21 cellular contexts compared by ENCODE assay signal in the genomic region with DNA sequence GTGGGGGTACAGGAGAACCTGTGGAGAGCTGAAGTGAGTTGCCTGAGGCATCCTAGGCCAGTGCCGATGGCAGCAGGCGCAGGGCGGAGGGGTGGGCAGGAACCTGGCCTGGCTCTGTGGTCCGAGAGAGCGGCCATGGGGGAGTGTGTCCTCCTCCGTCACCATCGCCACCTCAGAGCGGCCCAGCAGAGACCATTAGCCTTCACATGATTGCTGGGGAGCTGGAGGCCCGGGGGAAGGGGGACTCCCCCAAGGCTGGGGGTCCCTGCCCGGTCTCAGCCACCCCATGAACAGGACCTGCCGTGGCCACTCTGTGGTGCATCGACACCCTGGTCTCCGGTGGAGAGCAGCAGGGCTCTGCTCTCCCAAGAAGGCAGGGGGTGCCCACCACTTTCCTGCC. TPM values are rescaled to one million over a fixed set of nuclear protein-coding genes. Genes with fewer than 3 reads are reported as not detected.
DNase-seq lines count a peak whose midpoint lies in the region; ATAC-seq, FAIRE-seq and TF ChIP-seq lines count a peak whose summit lies in the region.
"Had no signal": no experiment of that assay in that cellular context is flagged by ENCODE, and none has a peak within 500 bp of the region (broad histone marks: within the 10 kb centered on the region; RNA-seq: fewer than 3 reads in every experiment).

No MANE protein-coding gene starts in this region.

- POLR2A ChIA-PET in A549 (lab: Yijun Ruan, JAX): no interaction called here

- H3K27ac Mint-ChIP-seq in activated naive CD8-positive, alpha-beta T cell treated with anti-CD3 and anti-CD28 coated beads, Interleukin-2, amount 50 U/mL, for 24 hours: no peak overlapping the region
- no peak overlapping the region for H3K27ac Mint-ChIP-seq in effector memory CD8-positive, alpha-beta T cell
- H3K27ac Mint-ChIP-seq: CD4-positive, alpha-beta memory T cell; GM23338 had no signal

- H3K4me3 Mint-ChIP-seq in activated naive CD8-positive, alpha-beta T cell treated with anti-CD3 and anti-CD28 coated beads, Interleukin-2, amount 50 U/mL, for 24 hours: no peak overlapping the region
- no peak overlapping the region for H3K4me3 Mint-ChIP-seq in effector memory CD8-positive, alpha-beta T cell
- H3K4me3 Mint-ChIP-seq: CD14-positive monocyte; CD4-positive, alpha-beta memory T cell; GM23338 had no signal

- no peak for TF ChIP-seq EP300 in A549 (IDR thresholded peaks at IDR 0.05)

- no peak for TF ChIP-seq RAD21 in A549 (conservative IDR thresholded peaks at IDR 0.05 in 1 of 2, IDR thresholded peaks at IDR 0.05 in 1 of 2)

- CTCF ChIA-PET in A549 (lab: Yijun Ruan, JAX): interaction anchor here (0.6 to 23.6 kb wide), 10 partner anchors 11 to 1150 kb away, joined by 3 to 290 read pairs (median 4); partner anchors contain the start of genes CAPN5 and MYO7A

- FAIRE-seq in A549 (lab: Jason Lieb, UNC): no peak
- FAIRE-seq: GM12878, GM19239, HepG2 had no signal

- no peaks in the 10 kb centered on the region for H3K4me1 Mint-ChIP-seq in activated naive CD8-positive, alpha-beta T cell treated with anti-CD3 and anti-CD28 coated beads, Interleukin-2, amount 50 U/mL, for 24 hours
- no peaks in the 10 kb centered on the region for H3K4me1 Mint-ChIP-seq in effector memory CD8-positive, alpha-beta T cell (ENCODE audit: low read depth in 2 of 2)
- H3K4me1 Mint-ChIP-seq: CD4-positive, alpha-beta memory T cell; GM23338 had no signal

- ATAC-seq in A549 (no peak), GM18502 (IDR thresholded peaks at IDR 0.05; ENCODE audit: poor library complexity, unreplicated experiment) (no peak)
- no peak for ATAC-seq in activated naive CD8-positive, alpha-beta T cell treated with anti-CD3 and anti-CD28 coated beads, Interleukin-2, amount 50 U/mL, for 24 hours
- ATAC-seq in effector memory CD8-positive, alpha-beta T cell (replicated peaks): no peak
- ATAC-seq: GM12878, GM23338 had no signal

- H3K4me1 ChIP-seq in A549 (peaks cover 58% of the 10 kb centered on the region), Peyer's patch (peaks cover 0 to 67% (median 7%) of the 10 kb centered on the region in 4 donors), mucosa of rectum (ENCODE audit: control insufficient read depth in 2 of 2, insufficient read depth in 2 of 2, low read length in 2 of 2) (peaks cover 28 to 62% of the 10 kb centered on the region in 2 donors)
- peaks cover 41 to 93% (median 72%) of the 10 kb centered on the region in 10 experiments for H3K4me1 ChIP-seq in BLaER1 treated with 17β-estradiol and CSF1 and Interleukin-3, amounts not matched to agents 10 nM and 100 nM

- no peaks in the 10 kb centered on the region for H3K27me3 Mint-ChIP-seq in activated naive CD8-positive, alpha-beta T cell treated with anti-CD3 and anti-CD28 coated beads, Interleukin-2, amount 50 U/mL, for 24 hours
- H3K27me3 Mint-ChIP-seq in effector memory CD8-positive, alpha-beta T cell: no peaks in the 10 kb centered on the region
- H3K27me3 Mint-ChIP-seq: CD4-positive, alpha-beta memory T cell had no signal

- peak overlapping the region; percentile 26; the same call in 1 of the 3 replicates for H3K4me2 ChIP-seq in A549
- peak overlapping the region; percentile 39 to 92 (median 79); a peak in 21 of 22 replicates for H3K4me2 ChIP-seq in BLaER1 treated with 17β-estradiol and CSF1 and Interleukin-3, amounts not matched to agents 10 nM and 100 nM
- H3K4me2 ChIP-seq: GM23338 had no signal

- H3K36me3 ChIP-seq in BLaER1 treated with 17β-estradiol and CSF1 and Interleukin-3, amounts not matched to agents 10 nM and 100 nM: peaks cover 0 to 8% (median 0%) of the 10 kb centered on the region in 11 experiments; a peak in 1 of 22 replicates
- peaks cover 0 to 11% (median 0%) of the 10 kb centered on the region in 3 donors for H3K36me3 ChIP-seq in Peyer's patch
- peaks cover 21 to 23% of the 10 kb centered on the region in 2 donors for H3K36me3 ChIP-seq in mucosa of rectum (ENCODE audit: control insufficient read depth in 2 of 2, insufficient read depth in 2 of 2, low read length in 2 of 2)
- H3K36me3 ChIP-seq: BE2C had no signal

- H3K9me3 Mint-ChIP-seq in activated naive CD8-positive, alpha-beta T cell treated with anti-CD3 and anti-CD28 coated beads, Interleukin-2, amount 50 U/mL, for 24 hours: no peaks in the 10 kb centered on the region
- H3K9me3 Mint-ChIP-seq in effector memory CD8-positive, alpha-beta T cell: no peaks in the 10 kb centered on the region
- H3K9me3 Mint-ChIP-seq: CD14-positive monocyte; CD4-positive, alpha-beta memory T cell; GM23338 had no signal

- H3K4me3 ChIP-seq in A549 (no peak overlapping the region), Peyer's patch (no peak overlapping the region), mucosa of rectum (ENCODE audit: low read length in 2 of 2) (no peak overlapping the region)
- H3K4me3 ChIP-seq in BLaER1 treated with 17β-estradiol and CSF1 and Interleukin-3, amounts not matched to agents 10 nM and 100 nM: no peak overlapping the region
- H3K4me3 ChIP-seq: GM12878, GM23338 had no signal

- TF ChIP-seq CTCF in A549 (IDR thresholded peaks at IDR 0.05) (no peak), Peyer's patch (IDR thresholded peaks at IDR 0.05) (no peak)

- DNase-seq in A549 (ENCODE audit: low read depth in 1 of 2, low spot score in 1 of 2): no peak
- no peak for DNase-seq in Peyer's patch
- DNase-seq in activated naive CD8-positive, alpha-beta T cell treated with anti-CD3 and anti-CD28 coated beads, Interleukin-2, amount 50 U/mL, for 24 hours: no peak
- no peak for DNase-seq in effector memory CD8-positive, alpha-beta T cell
- no peak for DNase-seq in DMS79 (lab: John Stamatoyannopoulos, UW)
- DNase-seq: BE2C, DND-41, EL, H7, KG1 had no signal

- 96% methylated on average over 12 of the region's 13 CpGs for WGBS in A549 (ENCODE audit: missing lambda C conversion rate)

- H3K36me3 Mint-ChIP-seq in activated naive CD8-positive, alpha-beta T cell treated with anti-CD3 and anti-CD28 coated beads, Interleukin-2, amount 50 U/mL, for 24 hours (ENCODE audit: low read depth): no peaks in the 10 kb centered on the region
- H3K36me3 Mint-ChIP-seq in effector memory CD8-positive, alpha-beta T cell (ENCODE audit: insufficient read depth): no peaks in the 10 kb centered on the region
- H3K36me3 Mint-ChIP-seq: CD14-positive monocyte; CD4-positive, alpha-beta memory T cell had no signal

- H3K9ac ChIP-seq in BLaER1 treated with 17β-estradiol and CSF1 and Interleukin-3, amounts not matched to agents 10 nM and 100 nM: peak overlapping the region in 3 of 11 experiments; percentile 15 to 39 (median 33); a peak in 1 of 22 replicates
- peak overlapping the region in 1 of 2 donors; percentile 26 for H3K9ac ChIP-seq in mucosa of rectum (ENCODE audit: low read depth in 1 of 2, low read length in 2 of 2)

- H3K27me3 ChIP-seq in BLaER1 treated with 17β-estradiol and CSF1 and Interleukin-3, amounts not matched to agents 10 nM and 100 nM: peaks cover 0 to 3% (median 0%) of the 10 kb centered on the region in 11 experiments; a peak in 1 of 22 replicates
- H3K27me3 ChIP-seq in Peyer's patch: no peaks in the 10 kb centered on the region
- H3K27me3 ChIP-seq in mucosa of rectum (ENCODE audit: control insufficient read depth in 2 of 2, insufficient read depth in 2 of 2, low read length in 2 of 2): no peaks in the 10 kb centered on the region
- H3K27me3 ChIP-seq: BE2C had no signal

- H3K9me3 ChIP-seq in A549 (no peaks in the 10 kb centered on the region), Peyer's patch (no peaks in the 10 kb centered on the region), mucosa of rectum (ENCODE audit: control insufficient read depth in 2 of 2, low read length in 2 of 2) (no peaks in the 10 kb centered on the region)
- H3K9me3 ChIP-seq in BLaER1 treated with 17β-estradiol and CSF1 and Interleukin-3, amounts not matched to agents 10 nM and 100 nM (replicated peaks in 1 of 11): no peaks in the 10 kb centered on the region
- H3K9me3 ChIP-seq: BE2C had no signal

- TF ChIP-seq POLR2A in A549 (IDR thresholded peaks at IDR 0.05; ENCODE audit: low read length) (no peak), Peyer's patch (IDR thresholded peaks at IDR 0.05) (no peak)

- peaks cover 0 to 46% (median 5%) of the 10 kb centered on the region in 11 experiments; a peak in 8 of 22 replicates for H4K20me1 ChIP-seq in BLaER1 treated with 17β-estradiol and CSF1 and Interleukin-3, amounts not matched to agents 10 nM and 100 nM

- H3K27ac ChIP-seq in A549 (peak overlapping the region in 1 of 2 experiments; percentile 83; a peak in 4 of 6 replicates), Peyer's patch (peak overlapping the region in 3 of 4 donors; percentile 12 to 93 (median 66)), mucosa of rectum (ENCODE audit: low read depth in 2 of 2, low read length in 2 of 2) (peak overlapping the region; percentile 70 to 71)
- peak overlapping the region in 3 of 11 experiments; percentile 18 to 26 (median 23); a peak in 1 of 22 replicates for H3K27ac ChIP-seq in BLaER1 treated with 17β-estradiol and CSF1 and Interleukin-3, amounts not matched to agents 10 nM and 100 nM

TF ChIP-seq in A549, 52 proteins besides CTCF, POLR2A, EP300 and RAD21:
- no peak for TF ChIP-seq HES2 (IDR thresholded peaks at IDR 0.05)

RNA-seq across cellular contexts. Expression of gene OMP, which starts 4.1 kb away (rescaled TPM):
- polyA plus RNA-seq in A549 (2011; rRNA removed) (0.34 TPM in 1 of 2 replicates, not detected in the other), A549 (2017; fragmentation: RNase III; extraction: RNeasy Plus Mini Kit Qiagen cat#74134 plus additional on column Dnase treatment) (not detected in 3 replicates)
- not detected in 2 replicates for polyA plus RNA-seq in A549 (2012; cell fraction: cytosol; rRNA removed)
- polyA plus RNA-seq in A549 (2012; cell fraction: nucleus; rRNA removed): 1.7 TPM in 1 of 2 replicates, not detected in the other
- 0.68 TPM in 1 of 2 replicates, not detected in the other for polyA minus RNA-seq in A549 (2011; rRNA and poly(A)+ RNA removed)
- 10 to 100 TPM; 11.2 to 44.3 (median 21.3) TPM for total RNA-seq in Peyer's patch
- total RNA-seq: A172, G401, GM12878, H7, HepG2 had no signal
- polyA plus RNA-seq: CD14-positive monocyte; CD4-positive, alpha-beta memory T cell; GM12878; GM23338; HepG2 had no signal

RNA-seq across cellular contexts. Expression of gene MYO7A, which starts 21.3 kb away (rescaled TPM):
- polyA plus RNA-seq in A549 (2011; rRNA removed) (1.7 and 2.6 TPM in 2 replicates), A549 (2017; fragmentation: RNase III; extraction: RNeasy Plus Mini Kit Qiagen cat#74134 plus additional on column Dnase treatment) (1.4 to 2.7 TPM (median 2.1 TPM) in 3 replicates)
- 1.1 and 1.4 TPM in 2 replicates for polyA plus RNA-seq in A549 (2012; cell fraction: cytosol; rRNA removed)
- polyA plus RNA-seq in A549 (2012; cell fraction: nucleus; rRNA removed): 7.6 and 7.8 TPM in 2 replicates
- polyA minus RNA-seq in A549 (2011; rRNA and poly(A)+ RNA removed): 2.3 and 3.0 TPM in 2 replicates
- 10 to 100 TPM in 1 of 4 donors, 1 to 10 TPM in 3; 6.1 to 15.7 (median 7.1) TPM for total RNA-seq in Peyer's patch
- total RNA-seq: A172 had no signal

RNA-seq across cellular contexts. Expression of gene CAPN5, which starts 40.0 kb away (rescaled TPM):
- polyA plus RNA-seq in A549 (2011; rRNA removed) (12.9 and 16.6 TPM in 2 replicates), A549 (2017; fragmentation: RNase III; extraction: RNeasy Plus Mini Kit Qiagen cat#74134 plus additional on column Dnase treatment) (6.8 to 9.4 TPM (median 8.9 TPM) in 3 replicates)
- polyA plus RNA-seq in A549 (2012; cell fraction: cytosol; rRNA removed): 4.6 and 6.4 TPM in 2 replicates
- polyA plus RNA-seq in A549 (2012; cell fraction: nucleus; rRNA removed): 11.6 and 12.2 TPM in 2 replicates
- polyA minus RNA-seq in A549 (2011; rRNA and poly(A)+ RNA removed): 18.2 and 19.7 TPM in 2 replicates
- 100 to 1,000 TPM in 3 of 4 donors, 10 to 100 TPM in 1; 75.9 to 203 (median 162) TPM for total RNA-seq in Peyer's patch
